Comparison of ENCODE assay signal across 9 cellular contexts in the genomic region with DNA sequence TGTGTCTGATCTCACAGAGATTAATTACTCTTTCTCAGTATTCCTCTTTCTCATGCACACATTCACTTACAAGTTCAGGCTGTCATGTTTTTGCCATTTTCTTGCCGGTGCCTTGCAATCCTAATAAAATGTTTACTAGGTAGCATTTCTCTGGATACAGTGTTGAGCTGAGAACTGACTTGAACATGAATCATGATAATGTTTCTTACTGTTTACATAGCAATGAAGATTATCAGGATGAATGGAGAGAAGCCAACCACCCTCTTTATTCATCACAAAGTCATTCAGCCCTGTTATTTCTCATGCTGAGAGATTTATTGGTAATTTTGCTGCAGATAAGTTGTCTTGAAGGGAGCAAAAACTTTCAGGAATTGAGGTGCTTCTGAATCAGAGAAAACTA.
A peak's percentile ranks its signal among the peaks of the same experiment; 100 is the strongest.
DNase-seq lines count a peak whose midpoint lies in the region; ATAC-seq and TF ChIP-seq lines count a peak whose summit lies in the region.
"Had no signal": no experiment of that assay in that cellular context is flagged by ENCODE, and none has a peak within 500 bp of the region (broad histone marks: within the 10 kb centered on the region; RNA-seq: fewer than 3 reads in every experiment).

No MANE protein-coding gene starts in this region.

- TF ChIP-seq CTCF in BJ (IDR thresholded peaks at IDR 0.05; ENCODE audit: insufficient read depth, low read depth, low read length) (no peak), colonic mucosa (IDR thresholded peaks at IDR 0.05) (no peak), omental fat pad (IDR thresholded peaks at IDR 0.05) (no peak), progenitor cell of endocrine pancreas (IDR thresholded peaks at IDR 0.05; ENCODE audit: unreplicated experiment) (no peak), Caco-2 (IDR thresholded peaks at IDR 0.05; ENCODE audit: insufficient read depth in 1 of 2, low read depth in 1 of 2, low read length in 1 of 2, severe bottlenecking in 1 of 2, unreplicated experiment in 1 of 2) (no peak)

- peaks cover 8% of the 10 kb centered on the region for H3K4me1 ChIP-seq in colonic mucosa
- H3K4me1 ChIP-seq in effector memory CD4-positive, alpha-beta T cell (ENCODE audit: control insufficient read depth, insufficient read depth, low read length, poor library complexity, severe bottlenecking) = no peaks in the 10 kb centered on the region
- H3K4me1 ChIP-seq in Caco-2 = no peaks in the 10 kb centered on the region

- H3K4me3 ChIP-seq in BJ (ENCODE audit: low read depth, low read length) (no peak overlapping the region), colonic mucosa (no peak overlapping the region), Caco-2 (ENCODE audit: low read depth, low read length) (no peak overlapping the region)
- no peak overlapping the region for H3K4me3 ChIP-seq in effector memory CD4-positive, alpha-beta T cell (ENCODE audit: insufficient read depth, low read depth, low read length, poor library complexity, severe bottlenecking)

- H3K27ac Mint-ChIP-seq in progenitor cell of endocrine pancreas = no peak overlapping the region
- no peak overlapping the region for H3K27ac Mint-ChIP-seq in Caco-2 (ENCODE audit: unreplicated experiment)

- H3K9me3 Mint-ChIP-seq in progenitor cell of endocrine pancreas (ENCODE audit: low read depth) (no peaks in the 10 kb centered on the region), Caco-2 (ENCODE audit: unreplicated experiment) (no peaks in the 10 kb centered on the region)

- H3K36me3 ChIP-seq in BJ (ENCODE audit: control insufficient read depth, insufficient read depth, low read length) (no peaks in the 10 kb centered on the region), colonic mucosa (no peaks in the 10 kb centered on the region), Caco-2 (ENCODE audit: control insufficient read depth, insufficient read depth, low read length) (no peaks in the 10 kb centered on the region)
- no peaks in the 10 kb centered on the region for H3K36me3 ChIP-seq in effector memory CD4-positive, alpha-beta T cell (ENCODE audit: control insufficient read depth, insufficient read depth, low read length)

- H3K4me1 Mint-ChIP-seq in progenitor cell of endocrine pancreas (ENCODE audit: low read depth) (peaks cover 26% of the 10 kb centered on the region), Caco-2 (ENCODE audit: low read depth, unreplicated experiment) (no peaks in the 10 kb centered on the region)

- peak; percentile 90 for ATAC-seq in omental fat pad (ENCODE audit: low FRiP score)

- H3K4me3 Mint-ChIP-seq in progenitor cell of endocrine pancreas (ENCODE audit: low read depth) (no peak overlapping the region), Caco-2 (ENCODE audit: unreplicated experiment) (no peak overlapping the region)

- POLR2A ChIA-PET in BJ (lab: Charles Lee) (no interaction called here), Caco-2 (lab: Charles Lee) (no interaction called here)

- H3K27me3 ChIP-seq in BJ (ENCODE audit: control insufficient read depth, insufficient read depth, low read length) (no peaks in the 10 kb centered on the region), colonic mucosa (no peaks in the 10 kb centered on the region), Caco-2 (replicated peaks; ENCODE audit: control insufficient read depth, insufficient read depth, low read length) (no peaks in the 10 kb centered on the region)
- H3K27me3 ChIP-seq in effector memory CD4-positive, alpha-beta T cell (replicated peaks; ENCODE audit: control insufficient read depth, insufficient read depth, low read length, poor library complexity, severe bottlenecking) = no peaks in the 10 kb centered on the region

- H3K9me3 ChIP-seq in colonic mucosa = no peaks in the 10 kb centered on the region
- H3K9me3 ChIP-seq in effector memory CD4-positive, alpha-beta T cell (ENCODE audit: control insufficient read depth, low read length) = no peaks in the 10 kb centered on the region
- 0 out of 2 replicates have a peak, but pooled peaks cover 4% of the 10 kb centered on the region for H3K9me3 ChIP-seq in Caco-2

- peak overlapping the region in 1 of 2 donors; percentile 55 for H3K9ac ChIP-seq in colonic mucosa (ENCODE audit: low read depth in 2 of 2, low read length in 2 of 2)

- H3K27me3 Mint-ChIP-seq in progenitor cell of endocrine pancreas (no peaks in the 10 kb centered on the region), Caco-2 (ENCODE audit: insufficient read depth, unreplicated experiment) (no peaks in the 10 kb centered on the region)

- intact Hi-C loops in colonic mucosa (cut with DNase I) = no loop called here
- intact Hi-C loops in Caco-2 (cut with micrococcal nuclease; ENCODE audit: unreplicated experiment) = no loop called here

- no TSS peak for BruUV-seq in Caco-2 (replicated peaks; lab: Mats Ljungman, UMichigan)

- DNase-seq in BJ (ENCODE audit: low read depth) (peak; percentile 96), M059J (ENCODE audit: low read depth) (peak; percentile 99), colonic mucosa (no peak), omental fat pad (ENCODE audit: low spot score) (no peak), progenitor cell of endocrine pancreas (ENCODE audit: low spot score, unreplicated experiment) (no peak), Caco-2 (no peak)
- no peak for DNase-seq in effector memory CD4-positive, alpha-beta T cell
- DNase-seq in effector CD4-positive, alpha-beta T cell = no peak

- H3K27ac ChIP-seq in colonic mucosa = peak overlapping the region; percentile 77
- no peak overlapping the region for H3K27ac ChIP-seq in effector memory CD4-positive, alpha-beta T cell (ENCODE audit: insufficient read depth, low read length, poor library complexity, severe bottlenecking)
- H3K27ac ChIP-seq: HL-60 had no signal

- CTCF ChIA-PET in BJ (lab: Yijun Ruan, JAX) (no interaction called here), Caco-2 (lab: Charles Lee) (no interaction called here)

- H3K36me3 Mint-ChIP-seq in progenitor cell of endocrine pancreas (ENCODE audit: insufficient read depth) (no peaks in the 10 kb centered on the region), Caco-2 (ENCODE audit: insufficient read depth, unreplicated experiment) (no peaks in the 10 kb centered on the region)

Comparison
In these comparisons a context has a peak if more than half of its experiments do, and no peak if none do; other contexts are left out.
1. DNase-seq: peak in BJ (single experiment) and M059J (single experiment); none in colonic mucosa (single experiment), omental fat pad (single experiment), effector memory CD4-positive, alpha-beta T cell (0 of 3), progenitor cell of endocrine pancreas (single experiment), effector CD4-positive, alpha-beta T cell (single experiment) and Caco-2 (0 of 2).